ENCODE assay signal across 8 cellular contexts in genomic region chr5:160119905-160120266, GRCh38. TPM values are rescaled to one million over a fixed set of nuclear protein-coding genes. Genes with fewer than 3 reads are reported as not detected.
DNase-seq lines count a peak whose midpoint lies in the region; ATAC-seq and TF ChIP-seq lines count a peak whose summit lies in the region.

No MANE protein-coding gene starts in this region.

- H3K27ac ChIP-seq in cardiac muscle cell (no peak overlapping the region), heart left ventricle (peak overlapping the region in 3 of 12 donors; percentile 23 to 54 (median 33)), foreskin keratinocyte (no peak overlapping the region), upper lobe of right lung (no peak overlapping the region)

- no peaks in the 10 kb centered on the region for H3K4me1 ChIP-seq in cardiac muscle cell (ENCODE audit: low read depth)
- peaks cover 0 to 20% (median 8%) of the 10 kb centered on the region in 12 donors for H3K4me1 ChIP-seq in heart left ventricle
- no peaks in the 10 kb centered on the region for H3K4me1 ChIP-seq in foreskin keratinocyte
- H3K4me1 ChIP-seq in upper lobe of right lung = peaks cover 4% of the 10 kb centered on the region

- TF ChIP-seq POLR2A in heart left ventricle (IDR thresholded peaks at IDR 0.05) = no peak

- peak; percentile 14 for TF ChIP-seq CTCF in cardiac muscle cell (IDR thresholded peaks at IDR 0.05; ENCODE audit: low read depth, low read length)
- TF ChIP-seq CTCF in heart left ventricle (IDR thresholded peaks at IDR 0.05) = peak in 4 of 12 donors; percentile 14 to 28 (median 22)
- TF ChIP-seq CTCF in foreskin keratinocyte (conservative IDR thresholded peaks at IDR 0.05) = peak; percentile 34
- TF ChIP-seq CTCF in upper lobe of right lung (IDR thresholded peaks at IDR 0.05) = peak; percentile 32

- DNase-seq in cardiac muscle cell (ENCODE audit: low read depth in 1 of 2, low spot score in 1 of 2) (no peak), heart left ventricle (no peak), MG63 (no peak), foreskin keratinocyte (no peak), upper lobe of right lung (no peak), NCI-H82 (lab: John Stamatoyannopoulos, UW) (no peak)

- WGBS in heart left ventricle, 4 donors = 9 to 16% (median 10%) methylated on average over 12 of the region's 12 CpGs

- peaks cover 11% of the 10 kb centered on the region for H3K36me3 ChIP-seq in cardiac muscle cell
- H3K36me3 ChIP-seq in heart left ventricle = peaks cover 0 to 28% (median 25%) of the 10 kb centered on the region in 9 donors
- peaks cover 27% of the 10 kb centered on the region for H3K36me3 ChIP-seq in MG63
- peaks cover 25% of the 10 kb centered on the region for H3K36me3 ChIP-seq in upper lobe of right lung

- H3K9me3 ChIP-seq in cardiac muscle cell (ENCODE audit: low read depth) = no peaks in the 10 kb centered on the region
- H3K9me3 ChIP-seq in heart left ventricle = no peaks in the 10 kb centered on the region
- no peaks in the 10 kb centered on the region for H3K9me3 ChIP-seq in MG63
- H3K9me3 ChIP-seq in upper lobe of right lung = no peaks in the 10 kb centered on the region

- intact Hi-C loops in heart left ventricle (cut with DNase I) (loop anchor here in 5 of 10 donors (1.0 to 10.0 kb wide), 7 partner anchors 45 to 275 kb away; no protein-coding TSS in a partner anchor), upper lobe of right lung (cut with DNase I) (no loop called here)

- ATAC-seq in heart left ventricle (no peak), foreskin keratinocyte (no peak), upper lobe of right lung (no peak), HG02763 (IDR thresholded peaks at IDR 0.05; ENCODE audit: unreplicated experiment) (no peak), GM18873 (IDR thresholded peaks at IDR 0.05; ENCODE audit: low FRiP score, unreplicated experiment) (no peak)

- no peaks in the 10 kb centered on the region for H3K27me3 ChIP-seq in cardiac muscle cell
- no peaks in the 10 kb centered on the region for H3K27me3 ChIP-seq in heart left ventricle
- H3K27me3 ChIP-seq in MG63 = no peaks in the 10 kb centered on the region
- H3K27me3 ChIP-seq in foreskin keratinocyte = no peaks in the 10 kb centered on the region
- H3K27me3 ChIP-seq in upper lobe of right lung = no peaks in the 10 kb centered on the region

- H3K4me3 ChIP-seq in cardiac muscle cell = no peak overlapping the region
- peak overlapping the region in 4 of 12 donors; percentile 11 to 33 (median 17) for H3K4me3 ChIP-seq in heart left ventricle
- H3K4me3 ChIP-seq in MG63 = 0 out of 2 replicates have a peak overlapping the region, but pooled peaks have one; percentile 2
- H3K4me3 ChIP-seq in upper lobe of right lung = peak overlapping the region; percentile 9

RNA-seq across cellular contexts. Expression of gene PWWP2A, which starts 0.6 kb away (rescaled TPM):
- total RNA-seq in cardiac muscle cell (23.7 and 32.2 TPM in 2 replicates), heart left ventricle (10 to 100 TPM in 6 of 9 donors, 1 to 10 TPM in 3; 9.3 to 13.7 (median 11.2) TPM), foreskin keratinocyte (13.9 and 16.6 TPM in 2 replicates), upper lobe of right lung (26.7 TPM)
- polyA plus RNA-seq in cardiac muscle cell (17.9 and 19.9 TPM in 2 replicates), heart left ventricle (1 to 10 TPM; 3.5 to 7.0 TPM), foreskin keratinocyte (3.0 and 4.4 TPM in 2 replicates)
- total RNA-seq in MG63 (2014; rRNA removed; shearing (Covaris generic); ENCODE audit: low replicate concordance) = 20.4 and 27.0 TPM in 2 replicates
